In the genomic region with DNA sequence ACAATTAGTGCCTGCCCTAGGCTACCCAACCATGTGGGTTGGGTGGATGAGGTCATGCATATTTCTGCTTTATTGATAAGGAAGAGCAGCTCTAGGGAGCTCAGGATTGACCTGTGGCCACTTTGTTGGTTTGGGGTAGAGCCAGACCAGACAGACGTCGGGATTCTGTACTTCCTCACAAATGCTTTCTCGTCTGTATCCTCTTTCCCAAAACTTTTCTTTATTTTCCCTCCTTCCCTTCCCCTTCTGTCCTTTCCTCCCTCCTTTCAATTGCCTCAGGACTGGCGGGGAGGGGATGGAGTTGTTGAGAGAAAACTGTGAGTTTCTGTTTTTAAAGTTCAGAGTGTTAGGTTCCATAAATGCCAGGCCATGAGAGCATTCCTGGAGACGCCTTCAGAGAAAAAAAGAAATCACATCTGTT, we compare ENCODE assay signal across 15 cellular contexts.
DNase-seq lines count a peak whose midpoint lies in the region; ATAC-seq, FAIRE-seq and TF ChIP-seq lines count a peak whose summit lies in the region.
"Had no signal": no experiment of that assay in that cellular context is flagged by ENCODE, and none has a peak within 500 bp of the region (broad histone marks: within the 10 kb centered on the region; RNA-seq: fewer than 3 reads in every experiment).

No MANE protein-coding gene starts in this region.

- no peak for TF ChIP-seq POLR2A in testis (IDR thresholded peaks at IDR 0.05)

- H3K9me3 ChIP-seq in H9 (ENCODE audit: control insufficient read depth, low read depth, low read length) (no peaks in the 10 kb centered on the region), testis (no peaks in the 10 kb centered on the region)
- H3K9me3 ChIP-seq: neutrophil, spleen had no signal

- H3K4me2 ChIP-seq in mesendoderm (ENCODE audit: low read length), result no peak overlapping the region
- no peak overlapping the region for H3K4me2 ChIP-seq in H9 (ENCODE audit: insufficient read depth, insufficient read length, low read length)

- no peak overlapping the region for H4K91ac ChIP-seq in H9 (ENCODE audit: insufficient read length, low read depth, low read length)

- no peak for FAIRE-seq in RCC 7860 (lab: Jason Lieb, UNC)
- FAIRE-seq: D721Med had no signal

- peaks cover 2% of the 10 kb centered on the region for H3K4me1 ChIP-seq in mesendoderm (ENCODE audit: control insufficient read depth, low read depth, low read length)
- no peaks in the 10 kb centered on the region for H3K4me1 ChIP-seq in H9 (ENCODE audit: insufficient read depth, low read length)
- H3K4me1 ChIP-seq in testis, result peaks cover 6% of the 10 kb centered on the region

- no CpG with 5 or more reads among the region's 5 CpGs for WGBS in mesendoderm (ENCODE audit: extremely low coverage, insufficient coverage, low lambda C conversion rate)
- no CpG with 5 or more reads among the region's 5 CpGs for WGBS in H9 (ENCODE audit: extremely low coverage, insufficient read length, low lambda C conversion rate)
- WGBS in testis, 2 donors, result 73 to 76% methylated on average over 5 of the region's 5 CpGs

- no peaks in the 10 kb centered on the region for H3K27me3 ChIP-seq in mesendoderm (ENCODE audit: insufficient read depth, low read length, poor library complexity)
- H3K27me3 ChIP-seq in H9 (ENCODE audit: insufficient read depth, low read length), result no peaks in the 10 kb centered on the region
- H3K27me3 ChIP-seq in testis, result no peaks in the 10 kb centered on the region
- H3K27me3 ChIP-seq: neutrophil, spleen had no signal

- no peak overlapping the region for H2BK120ac ChIP-seq in mesendoderm (ENCODE audit: low read depth, low read length)
- no peak overlapping the region for H2BK120ac ChIP-seq in H9 (ENCODE audit: low read depth, low read length, poor library complexity, severe bottlenecking)

- intact Hi-C loops in testis (cut with DNase I; ENCODE audit: low total_unique reads), result no loop called here

- no peak overlapping the region for H2AFZ ChIP-seq in H9 (ENCODE audit: low read length)

- H3K4me3 ChIP-seq in choroid plexus epithelial cell (ENCODE audit: low read depth, low read length) (no peak overlapping the region), mesendoderm (ENCODE audit: low read length) (no peak overlapping the region), testis (no peak overlapping the region)
- H3K4me3 ChIP-seq: spleen had no signal

- H4K8ac ChIP-seq in mesendoderm (ENCODE audit: low read depth, low read length), result no peak overlapping the region
- H4K8ac ChIP-seq in H9 (replicated peaks; ENCODE audit: insufficient read length, low read depth, low read length), result no peak overlapping the region

- peaks cover 17% of the 10 kb centered on the region for H3K36me3 ChIP-seq in mesendoderm (ENCODE audit: control insufficient read depth, insufficient read depth, low read length)
- no peaks in the 10 kb centered on the region for H3K36me3 ChIP-seq in testis (ENCODE audit: low read depth, missing control alignments)

- H3K56ac ChIP-seq in mesendoderm (ENCODE audit: low read length), result no peak overlapping the region
- H3K56ac ChIP-seq in H9 (ENCODE audit: insufficient read length, low read depth, low read length), result no peak overlapping the region

- no peak overlapping the region for H3T11ph ChIP-seq in H9 (ENCODE audit: low read length)

- H3K9me3 Mint-ChIP-seq in H9, result peaks cover 0 to 3% of the 10 kb centered on the region in 2 experiments; a peak in 2 of 5 replicates
- no peaks in the 10 kb centered on the region for H3K9me3 Mint-ChIP-seq in activated naive CD8-positive, alpha-beta T cell treated with anti-CD3 and anti-CD28 coated beads, Interleukin-2, amount 50 U/mL, for 24 hours
- H3K9me3 Mint-ChIP-seq: activated CD4-positive, alpha-beta T cell treated with anti-CD3 and anti-CD28 coated beads, Interleukin-2, amount 10 ng/mL, durations not matched to agents 7 days and 5 days; activated T-helper 2 cell treated with anti-CD3 and anti-CD28 coated beads, Interferon-gamma antibody, Interleukin-2, Interleukin-4, amounts not matched to agents 10 μg/mL and 5 μg/mL and 100 μg/mL, durations not matched to agents 14 hours and 24 hours and 36 hours had no signal

- peaks cover 55 to 91% (median 91%) of the 10 kb centered on the region in 3 experiments for H3K36me3 Mint-ChIP-seq in H9 (ENCODE audit: insufficient read depth in 1 of 3, low read depth in 3 of 3)
- H3K36me3 Mint-ChIP-seq in activated naive CD8-positive, alpha-beta T cell treated with anti-CD3 and anti-CD28 coated beads, Interleukin-2, amount 50 U/mL, for 24 hours (ENCODE audit: low read depth), result peaks cover 74% of the 10 kb centered on the region

- H3K4ac ChIP-seq in mesendoderm (ENCODE audit: low read depth, low read length) (no peak overlapping the region), H9 (ENCODE audit: low read depth, low read length) (no peak overlapping the region)

- H2BK5ac ChIP-seq in mesendoderm (ENCODE audit: low read length) (no peak overlapping the region), H9 (ENCODE audit: insufficient read length, low read length) (no peak overlapping the region)

- no peaks in the 10 kb centered on the region for H3K23me2 ChIP-seq in H9 (ENCODE audit: insufficient read length, low read depth, low read length, poor library complexity, severe bottlenecking)

- DNase-seq in AG08395 (ENCODE audit: low spot score), result peak; percentile 63
- peak; percentile 24 for DNase-seq in RCC 7860 (ENCODE audit: low spot score)
- peak; percentile 59 for DNase-seq in choroid plexus epithelial cell (ENCODE audit: low read depth)
- DNase-seq in mesendoderm, result peak; percentile 40
- no peak for DNase-seq in H9
- DNase-seq in testis, result no peak
- DNase-seq in GM19240 (ENCODE audit: insufficient read length, low spot score), result no peak
- no peak for DNase-seq in activated naive CD8-positive, alpha-beta T cell treated with anti-CD3 and anti-CD28 coated beads, Interleukin-2, amount 50 U/mL, for 24 hours
- DNase-seq: activated CD4-positive, alpha-beta T cell treated with anti-CD3 and anti-CD28 coated beads, Interleukin-2, amount 10 ng/mL, durations not matched to agents 7 days and 5 days; caudate nucleus; NCI-H187; spleen had no signal

- H3K23ac ChIP-seq in mesendoderm (ENCODE audit: low read length), result no peak overlapping the region
- H3K23ac ChIP-seq in H9 (ENCODE audit: insufficient read length, low read depth, low read length), result no peak overlapping the region

- no peak for TF ChIP-seq CTCF in choroid plexus epithelial cell (conservative IDR thresholded peaks at IDR 0.05; ENCODE audit: low read depth, low read length)
- TF ChIP-seq CTCF in H9 (conservative IDR thresholded peaks at IDR 0.05), result no peak
- TF ChIP-seq CTCF in testis (IDR thresholded peaks at IDR 0.05), result no peak

- no peak overlapping the region for H3K18ac ChIP-seq in mesendoderm (ENCODE audit: low read length)
- no peak overlapping the region for H3K18ac ChIP-seq in H9 (ENCODE audit: insufficient read length, low read depth, low read length)

- no peaks in the 10 kb centered on the region for H3K27me3 Mint-ChIP-seq in H9 (ENCODE audit: low read depth)
- no peaks in the 10 kb centered on the region for H3K27me3 Mint-ChIP-seq in activated naive CD8-positive, alpha-beta T cell treated with anti-CD3 and anti-CD28 coated beads, Interleukin-2, amount 50 U/mL, for 24 hours
- H3K27me3 Mint-ChIP-seq: activated CD4-positive, alpha-beta T cell treated with anti-CD3 and anti-CD28 coated beads, Interleukin-2, amount 10 ng/mL, durations not matched to agents 7 days and 5 days had no signal

- no peak overlapping the region for H3K4me3 Mint-ChIP-seq in H9
- no peak overlapping the region for H3K4me3 Mint-ChIP-seq in activated naive CD8-positive, alpha-beta T cell treated with anti-CD3 and anti-CD28 coated beads, Interleukin-2, amount 50 U/mL, for 24 hours
- H3K4me3 Mint-ChIP-seq: activated CD4-positive, alpha-beta T cell treated with anti-CD3 and anti-CD28 coated beads, Interleukin-2, amount 10 ng/mL, durations not matched to agents 7 days and 5 days had no signal

- H2AK5ac ChIP-seq in mesendoderm (ENCODE audit: low read length) (no peak overlapping the region), H9 (ENCODE audit: insufficient read length, low read length) (no peak overlapping the region)

- H3K27ac Mint-ChIP-seq in H9, result peak overlapping the region in 1 of 3 experiments; percentile 69; a peak in 1 of 7 replicates
- H3K27ac Mint-ChIP-seq in activated naive CD8-positive, alpha-beta T cell treated with anti-CD3 and anti-CD28 coated beads, Interleukin-2, amount 50 U/mL, for 24 hours, result no peak overlapping the region
- H3K27ac Mint-ChIP-seq: activated T-helper 2 cell treated with anti-CD3 and anti-CD28 coated beads, Interferon-gamma antibody, Interleukin-2, Interleukin-4, amounts not matched to agents 10 μg/mL and 5 μg/mL and 100 μg/mL, durations not matched to agents 14 hours and 24 hours and 36 hours had no signal

- H3K27ac ChIP-seq in mesendoderm (ENCODE audit: low read depth, low read length), result no peak overlapping the region
- no peak overlapping the region for H3K27ac ChIP-seq in H9 (ENCODE audit: insufficient read length, low read depth, low read length)
- H3K27ac ChIP-seq in testis, result no peak overlapping the region
- H3K27ac ChIP-seq: neutrophil, spleen had no signal

- H4K5ac ChIP-seq in mesendoderm (ENCODE audit: low read length) (no peak overlapping the region), H9 (ENCODE audit: insufficient read length, low read depth, low read length) (no peak overlapping the region)

- no peak for ATAC-seq in activated naive CD8-positive, alpha-beta T cell treated with anti-CD3 and anti-CD28 coated beads, Interleukin-2, amount 50 U/mL, for 24 hours

- no peak overlapping the region for H2BK20ac ChIP-seq in H9 (ENCODE audit: low read depth, low read length, poor library complexity, severe bottlenecking)

- peaks cover 41% of the 10 kb centered on the region for H3K79me1 ChIP-seq in mesendoderm (ENCODE audit: low read length)
- H3K79me1 ChIP-seq in H9 (ENCODE audit: insufficient read depth, low read depth, low read length, poor library complexity, severe bottlenecking), result no peaks in the 10 kb centered on the region

- H2BK12ac ChIP-seq in H9 (ENCODE audit: insufficient read length, low read depth, low read length), result no peak overlapping the region

- H3K9ac ChIP-seq in mesendoderm (ENCODE audit: low read length) (no peak overlapping the region), H9 (ENCODE audit: extremely low read depth, insufficient read length, low read length) (no peak overlapping the region)

- H2BK15ac ChIP-seq in mesendoderm (replicated peaks; ENCODE audit: low read depth), result no peak overlapping the region
- H2BK15ac ChIP-seq in H9 (ENCODE audit: low read depth, low read length), result no peak overlapping the region

- H4K20me1 ChIP-seq in H9 (ENCODE audit: control insufficient read depth, insufficient read depth, insufficient read length), result no peaks in the 10 kb centered on the region

- H3K4me1 Mint-ChIP-seq in H9, result peaks cover 0 to 4% of the 10 kb centered on the region in 2 experiments; a peak in 1 of 4 replicates
- H3K4me1 Mint-ChIP-seq in activated naive CD8-positive, alpha-beta T cell treated with anti-CD3 and anti-CD28 coated beads, Interleukin-2, amount 50 U/mL, for 24 hours, result no peaks in the 10 kb centered on the region

- H3K14ac ChIP-seq in H9 (ENCODE audit: insufficient read depth, low read length), result no peak overlapping the region

- H3K79me2 ChIP-seq in mesendoderm (ENCODE audit: control insufficient read depth, insufficient read depth, low read length) (peaks cover 35% of the 10 kb centered on the region), H9 (ENCODE audit: insufficient read depth, low read length) (peaks cover 3% of the 10 kb centered on the region; the same call in 1 of the 2 replicates)

Comparison
In these comparisons a context has a peak if more than half of its experiments do, and no peak if none do; other contexts are left out.
1. DNase-seq: peak in AG08395 (single experiment), RCC 7860 (single experiment), choroid plexus epithelial cell (single experiment) and mesendoderm (single experiment); none in H9 (single experiment), testis (single experiment), GM19240 (single experiment) and activated naive CD8-positive, alpha-beta T cell treated with anti-CD3 and anti-CD28 coated beads, Interleukin-2, amount 50 U/mL, for 24 hours (single experiment).